ENCODE assay signal across 1 cellular context in the genomic region with DNA sequence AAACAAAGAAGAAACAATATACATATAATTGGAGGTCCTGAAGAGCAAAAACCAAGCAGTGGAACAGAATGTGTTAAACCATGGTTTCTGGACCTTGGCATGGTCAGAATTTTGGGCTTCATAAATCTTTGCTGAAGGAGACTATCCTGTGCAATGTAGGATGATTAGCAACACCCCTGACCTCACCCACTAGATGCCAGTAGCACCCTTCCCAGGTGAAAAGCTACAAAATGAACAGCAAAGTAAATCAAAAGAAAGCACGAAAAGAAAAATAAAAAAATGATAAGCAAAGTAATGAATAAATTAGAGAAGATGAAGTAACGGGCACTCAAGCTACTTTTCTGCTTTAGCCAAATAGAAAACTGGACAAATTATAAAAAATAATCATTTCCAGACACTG.
TF ChIP-seq lines count a peak whose summit lies in the region.

No MANE protein-coding gene starts in this region.

TF ChIP-seq in GM23338, 12 proteins besides CTCF, POLR2A, EP300 and RAD21 (continued from another document):
- no peak for TF ChIP-seq EZH2 (IDR thresholded peaks at IDR 0.05; ENCODE audit: low read depth, unreplicated experiment)
- TF ChIP-seq, protein P1, sequence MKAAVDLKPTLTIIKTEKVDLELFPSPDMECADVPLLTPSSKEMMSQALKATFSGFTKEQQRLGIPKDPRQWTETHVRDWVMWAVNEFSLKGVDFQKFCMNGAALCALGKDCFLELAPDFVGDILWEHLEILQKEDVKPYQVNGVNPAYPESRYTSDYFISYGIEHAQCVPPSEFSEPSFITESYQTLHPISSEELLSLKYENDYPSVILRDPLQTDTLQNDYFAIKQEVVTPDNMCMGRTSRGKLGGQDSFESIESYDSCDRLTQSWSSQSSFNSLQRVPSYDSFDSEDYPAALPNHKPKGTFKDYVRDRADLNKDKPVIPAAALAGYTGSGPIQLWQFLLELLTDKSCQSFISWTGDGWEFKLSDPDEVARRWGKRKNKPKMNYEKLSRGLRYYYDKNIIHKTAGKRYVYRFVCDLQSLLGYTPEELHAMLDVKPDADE (IDR thresholded peaks at IDR 0.05): no peak
- no peak for TF ChIP-seq POLR2AphosphoS5 (IDR thresholded peaks at IDR 0.05; ENCODE audit: low read depth)
- TF ChIP-seq REST (IDR thresholded peaks at IDR 0.05; ENCODE audit: unreplicated experiment): no peak
- TF ChIP-seq ZNF331 (CRISPR knock-in tag; IDR thresholded peaks at IDR 0.05; ENCODE audit: low read depth): no peak
- TF ChIP-seq NANOG (IDR thresholded peaks at IDR 0.05; ENCODE audit: borderline replicate concordance): no peak
